ENCODE assay signal across 28 cellular contexts in the genomic region with DNA sequence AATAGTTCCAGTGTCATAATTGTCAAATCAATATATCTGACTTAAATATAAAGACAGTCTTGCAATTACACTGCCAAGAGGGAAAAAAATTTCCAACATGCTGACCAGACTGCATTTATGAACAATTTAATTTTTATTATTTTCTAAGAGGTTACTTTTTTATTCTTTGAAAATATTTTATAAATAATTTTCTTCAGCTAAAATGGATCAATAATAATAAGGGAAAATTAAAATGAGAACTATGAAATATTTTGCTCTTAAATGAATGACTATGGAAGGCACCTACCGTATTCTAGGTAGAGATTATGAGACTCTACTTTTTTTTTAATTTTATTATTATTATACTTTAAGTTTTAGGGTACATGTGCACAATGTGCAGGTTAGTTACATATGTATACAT.
"Had no signal": no experiment of that assay in that cellular context is flagged by ENCODE, and none has a peak within 500 bp of the region (broad histone marks: within the 10 kb centered on the region; RNA-seq: fewer than 3 reads in every experiment).

No MANE protein-coding gene starts in this region.

- H3K4me1 ChIP-seq: colonic mucosa, esophagus muscularis mucosa, esophagus squamous epithelium, foreskin keratinocyte, gastrocnemius medialis, gastroesophageal sphincter, heart left ventricle, heart right ventricle had no signal

- ATAC-seq: effector memory CD8-positive, alpha-beta T cell; esophagus mucosa; foreskin keratinocyte; gastrocnemius medialis; gastroesophageal sphincter; heart left ventricle; heart right ventricle had no signal

- H3K9me3 ChIP-seq: colonic mucosa, esophagus muscularis mucosa, esophagus squamous epithelium, gastrocnemius medialis, gastroesophageal sphincter had no signal

- H3K27ac Mint-ChIP-seq: dendritic cell treated with granulocyte-macrophage colony-stimulating factor and Interleukin-4, amounts not matched to agents 40 ng/mL and 50 ng/mL, for 4 days; effector memory CD8-positive, alpha-beta T cell; endodermal cell had no signal

- DNase-seq: colonic mucosa; cortex of kidney; dermis blood vessel endothelial cell; dorsolateral prefrontal cortex; effector CD4-positive, alpha-beta T cell; effector CD8-positive, alpha-beta T cell; effector memory CD4-positive, alpha-beta T cell; effector memory CD8-positive, alpha-beta T cell; endodermal cell; erythroblast; esophagus squamous epithelium; foreskin fibroblast; foreskin keratinocyte; foreskin melanocyte; gastrocnemius medialis; glutamatergic neuron; head of caudate nucleus; heart left ventricle; heart right ventricle had no signal

- H3K4me1 Mint-ChIP-seq: endodermal cell had no signal

- H3K27ac ChIP-seq: colonic mucosa, coronary artery, dorsolateral prefrontal cortex, epithelial cell of prostate, esophagus muscularis mucosa, esophagus squamous epithelium, foreskin keratinocyte, gastrocnemius medialis, gastroesophageal sphincter, heart left ventricle, heart right ventricle had no signal

- H3K27me3 Mint-ChIP-seq: dendritic cell treated with granulocyte-macrophage colony-stimulating factor and Interleukin-4, amounts not matched to agents 40 ng/mL and 50 ng/mL, for 4 days; effector memory CD8-positive, alpha-beta T cell had no signal

- H3K9me3 Mint-ChIP-seq: dendritic cell treated with granulocyte-macrophage colony-stimulating factor and Interleukin-4, amounts not matched to agents 40 ng/mL and 50 ng/mL, for 4 days; effector memory CD8-positive, alpha-beta T cell; endodermal cell had no signal

- H3K4me3 Mint-ChIP-seq: dendritic cell treated with granulocyte-macrophage colony-stimulating factor and Interleukin-4, amounts not matched to agents 40 ng/mL and 50 ng/mL, for 4 days; effector memory CD8-positive, alpha-beta T cell; endodermal cell had no signal

- H3K27me3 ChIP-seq: colonic mucosa, dorsolateral prefrontal cortex, esophagus muscularis mucosa, esophagus squamous epithelium, foreskin keratinocyte, gastrocnemius medialis, gastroesophageal sphincter, heart left ventricle, heart right ventricle had no signal

- H3K36me3 ChIP-seq: colonic mucosa, esophagus muscularis mucosa, esophagus squamous epithelium, gastrocnemius medialis, gastroesophageal sphincter, heart left ventricle, heart right ventricle had no signal

- H3K4me3 ChIP-seq: colonic mucosa, coronary artery, dorsolateral prefrontal cortex, esophagus muscularis mucosa, esophagus squamous epithelium, gastrocnemius medialis, gastroesophageal sphincter, heart left ventricle, heart right ventricle had no signal

- FAIRE-seq: colon, endometrium, endothelial cell of umbilical vein had no signal
